Comparison of ENCODE assay signal across 15 cellular contexts in genomic region chr5:54990751-54991349, GRCh38. TPM values are rescaled to one million over a fixed set of nuclear protein-coding genes. Genes with fewer than 3 reads are reported as not detected.
DNase-seq lines count a peak whose midpoint lies in the region; ATAC-seq and TF ChIP-seq lines count a peak whose summit lies in the region.
"Had no signal": no experiment of that assay in that cellular context is flagged by ENCODE, and none has a peak within 500 bp of the region (broad histone marks: within the 10 kb centered on the region; RNA-seq: fewer than 3 reads in every experiment).

No MANE protein-coding gene starts in this region.

- DNase-seq in GM04503 (ENCODE audit: low read depth): peak; percentile 71
- peak; percentile 65 for DNase-seq in fibroblast of mammary gland (ENCODE audit: low read depth)
- DNase-seq in sciatic nerve (ENCODE audit: low spot score): no peak
- DNase-seq in foreskin melanocyte: no peak
- DNase-seq in activated T-cell treated with anti-CD3 and anti-CD28 coated beads, Interleukin-2, amount 50 U/mL, for 4 hours: no peak
- DNase-seq in H7: no peak
- DNase-seq in NCI-H2196 treated with DMSO at 0.1 percent for 48 hours (lab: John Stamatoyannopoulos, UW; ENCODE audit: unreplicated experiment): no peak
- DNase-seq: CD8-positive, alpha-beta memory T cell; effector memory CD8-positive, alpha-beta T cell; NCI-H446 treated with DMSO at 0.1 percent for 48 hours; Peyer's patch; T-helper 2 cell had no signal

- ATAC-seq in SK-N-SH treated with all-trans-retinoic acid at 6 μM for 48 hours (peak; percentile 60), sciatic nerve (peak; percentile 44)
- no peak for ATAC-seq in activated T-cell treated with anti-CD3 and anti-CD28 coated beads, Interleukin-2, amount 50 U/mL, for 4 hours
- ATAC-seq: activated T-helper 17 cell treated with anti-CD3 and anti-CD28 coated beads, Interleukin-2, amount 50 U/mL, for 72 hours; effector memory CD8-positive, alpha-beta T cell had no signal

- intact Hi-C loops in sciatic nerve (cut with DNase I): no loop called here

- H3K27me3 Mint-ChIP-seq in activated T-cell treated with anti-CD3 and anti-CD28 coated beads, Interleukin-2, amount 50 U/mL, for 4 hours (ENCODE audit: low read depth): no peaks in the 10 kb centered on the region
- H3K27me3 Mint-ChIP-seq: activated T-helper 17 cell treated with anti-CD3 and anti-CD28 coated beads, Interleukin-2, amount 50 U/mL, for 72 hours; CD8-positive, alpha-beta memory T cell; effector memory CD8-positive, alpha-beta T cell had no signal

- no peaks in the 10 kb centered on the region for H3K36me3 ChIP-seq in H7 (replicated peaks; ENCODE audit: control insufficient read depth, insufficient read depth, low read length)
- H3K36me3 ChIP-seq: Peyer's patch had no signal

- no peaks in the 10 kb centered on the region for H3K36me3 Mint-ChIP-seq in activated T-cell treated with anti-CD3 and anti-CD28 coated beads, Interleukin-2, amount 50 U/mL, for 4 hours (ENCODE audit: insufficient read depth)

- no peaks in the 10 kb centered on the region for H3K9me3 Mint-ChIP-seq in activated T-cell treated with anti-CD3 and anti-CD28 coated beads, Interleukin-2, amount 50 U/mL, for 4 hours
- H3K9me3 Mint-ChIP-seq: activated T-helper 17 cell treated with anti-CD3 and anti-CD28 coated beads, Interleukin-2, amount 50 U/mL, for 72 hours; CD8-positive, alpha-beta memory T cell; effector memory CD8-positive, alpha-beta T cell had no signal

- H3K4me3 ChIP-seq in fibroblast of mammary gland (ENCODE audit: control insufficient read depth, low read depth, low read length) (no peak overlapping the region), H7 (ENCODE audit: insufficient read depth, low read depth, low read length) (no peak overlapping the region)
- H3K4me3 ChIP-seq: Peyer's patch, skin epidermis had no signal

- H3K27me3 ChIP-seq in H7 (ENCODE audit: control insufficient read depth, insufficient read depth, low read length): no peaks in the 10 kb centered on the region; the same call in 1 of the 2 replicates
- H3K27me3 ChIP-seq: Peyer's patch had no signal

- peaks cover 42% of the 10 kb centered on the region for H3K4me1 Mint-ChIP-seq in activated T-cell treated with anti-CD3 and anti-CD28 coated beads, Interleukin-2, amount 50 U/mL, for 4 hours (ENCODE audit: low read depth)

- no peak overlapping the region for H3K4me3 Mint-ChIP-seq in activated T-cell treated with anti-CD3 and anti-CD28 coated beads, Interleukin-2, amount 50 U/mL, for 4 hours
- H3K4me3 Mint-ChIP-seq: activated T-helper 17 cell treated with anti-CD3 and anti-CD28 coated beads, Interleukin-2, amount 50 U/mL, for 72 hours had no signal

- no peak for TF ChIP-seq CTCF in fibroblast of mammary gland (conservative IDR thresholded peaks at IDR 0.05; ENCODE audit: control insufficient read depth, insufficient read depth, low read depth, low read length)

TF ChIP-seq in SK-N-SH treated with all-trans-retinoic acid at 6 μM for 48 hours, 23 proteins besides CTCF, POLR2A, EP300 and RAD21:
- TF ChIP-seq TOX (CRISPR knock-in tag; IDR thresholded peaks at IDR 0.05; ENCODE audit: borderline replicate concordance) (no peak), CREB5 (CRISPR knock-in tag; IDR thresholded peaks at IDR 0.05; ENCODE audit: low read depth) (no peak), CSRNP3 (CRISPR knock-in tag; IDR thresholded peaks at IDR 0.05) (no peak), TSHZ2 (CRISPR knock-in tag; IDR thresholded peaks at IDR 0.05) (no peak)

RNA-seq across cellular contexts. Expression of gene ESM1, which starts 5.5 kb away (rescaled TPM):
- 0.49 TPM for total RNA-seq in sciatic nerve
- total RNA-seq in activated T-cell treated with anti-CD3 and anti-CD28 coated beads, Interleukin-2, amount 50 U/mL, for 4 hours: under 1 TPM in 1 of 3 donors, not detected in 2; 0.18 TPM
- total RNA-seq in H7 (2014; rRNA removed; shearing (Covaris generic)): not detected in 2 replicates
- total RNA-seq: Peyer's patch had no signal

RNA-seq across cellular contexts. Expression of gene GZMK, which starts 33.2 kb away (rescaled TPM):
- 0.62 TPM for total RNA-seq in sciatic nerve
- under 1 TPM; 0.25 to 0.50 (median 0.35) TPM for total RNA-seq in activated T-cell treated with anti-CD3 and anti-CD28 coated beads, Interleukin-2, amount 50 U/mL, for 4 hours
- not detected in 2 replicates for total RNA-seq in H7 (2014; rRNA removed; shearing (Covaris generic))
- total RNA-seq: Peyer's patch had no signal

Comparison
In these comparisons a context has a peak if more than half of its experiments do, and no peak if none do; other contexts are left out.
1. DNase-seq: peak in GM04503 (single experiment) and fibroblast of mammary gland (single experiment); none in sciatic nerve (single experiment), foreskin melanocyte (single experiment), activated T-cell treated with anti-CD3 and anti-CD28 coated beads, Interleukin-2, amount 50 U/mL, for 4 hours (single experiment), H7 (single experiment) and NCI-H2196 treated with DMSO at 0.1 percent for 48 hours (single experiment).
2. ATAC-seq: peak in SK-N-SH treated with all-trans-retinoic acid at 6 μM for 48 hours (single experiment) and sciatic nerve (single experiment); none in activated T-cell treated with anti-CD3 and anti-CD28 coated beads, Interleukin-2, amount 50 U/mL, for 4 hours (0 of 2).